Comparison of ENCODE assay signal across 8 cellular contexts in genomic region chr5:157857821-157858526, GRCh38. TPM values are rescaled to one million over a fixed set of nuclear protein-coding genes. Genes with fewer than 3 reads are reported as not detected.
DNase-seq lines count a peak whose midpoint lies in the region; ATAC-seq, FAIRE-seq and TF ChIP-seq lines count a peak whose summit lies in the region.

No MANE protein-coding gene starts in this region.

- H3K27ac ChIP-seq in SK-N-SH (ENCODE audit: low read depth in 2 of 2, low read length in 1 of 2) (peak overlapping the region; percentile 77 to 88; a peak in 3 of 4 replicates), endothelial cell of umbilical vein (ENCODE audit: insufficient read depth, low read depth, low read length) (peak overlapping the region; percentile 81)

- TF ChIP-seq POLR2A in endothelial cell of umbilical vein (IDR thresholded peaks at IDR 0.05; ENCODE audit: low read depth, low read length), result no peak

- H3K27ac Mint-ChIP-seq in naive B cell, result peak overlapping the region; percentile 93 to 99 (median 96)

- TSS peak; percentile 35 for BruUV-seq in endothelial cell of umbilical vein (replicated peaks; lab: Mats Ljungman, UMichigan)

- H3K9me1 ChIP-seq in endothelial cell of umbilical vein (replicated peaks; ENCODE audit: control insufficient read depth, extremely low read depth, insufficient read depth, low read length), result no peaks in the 10 kb centered on the region

- intact Hi-C loops in endothelial cell of umbilical vein (cut with micrococcal nuclease), result loop anchor here (2.0 to 10.0 kb wide), 3 partner anchors 31 to 473 kb away; no protein-coding TSS in a partner anchor

- peak overlapping the region; percentile 87; the same call in 1 of the 2 replicates for H2AFZ ChIP-seq in SK-N-SH (ENCODE audit: low read depth)
- H2AFZ ChIP-seq in endothelial cell of umbilical vein (ENCODE audit: low read depth, low read length), result peak overlapping the region; percentile 49

- no peaks in the 10 kb centered on the region for H3K9me3 Mint-ChIP-seq in naive B cell

- H4K20me1 ChIP-seq in SK-N-SH (ENCODE audit: insufficient read depth), result peaks cover 50% of the 10 kb centered on the region
- H4K20me1 ChIP-seq in endothelial cell of umbilical vein (replicated peaks; ENCODE audit: control insufficient read depth, extremely low read depth, insufficient read depth, low read length), result peaks cover 15% of the 10 kb centered on the region

- H3K4me3 Mint-ChIP-seq in naive B cell, result peak overlapping the region; percentile 90 to 99 (median 95)

- H3K9me3 ChIP-seq in SK-N-SH (no peaks in the 10 kb centered on the region), endothelial cell of umbilical vein (replicated peaks; ENCODE audit: control insufficient read depth, insufficient read depth, low read length) (no peaks in the 10 kb centered on the region)

- no peaks in the 10 kb centered on the region for H3F3A ChIP-seq in SK-N-SH (replicated peaks; ENCODE audit: insufficient read depth)

- no peaks in the 10 kb centered on the region for H3K36me3 Mint-ChIP-seq in naive B cell

- H3K9ac ChIP-seq in SK-N-SH, result peak overlapping the region; percentile 85
- H3K9ac ChIP-seq in endothelial cell of umbilical vein (replicated peaks; ENCODE audit: extremely low read depth, insufficient read depth, low read length), result peak overlapping the region; percentile 91

- CTCF ChIA-PET in SK-N-SH (lab: Yijun Ruan, JAX), result interaction anchor here (0.9 to 7.6 kb wide), 12 partner anchors 10 to 1275 kb away, joined by 3 to 81 read pairs (median 3); no protein-coding TSS in a partner anchor
- CTCF ChIA-PET in endothelial cell of umbilical vein (lab: Charles Lee), result interaction anchor here (0.7 to 4.1 kb wide), 8 partner anchors 9 to 1249 kb away, joined by 3 to 27 read pairs (median 4); no protein-coding TSS in a partner anchor

- no peaks in the 10 kb centered on the region for H3K9me2 ChIP-seq in SK-N-SH

- H3K4me1 Mint-ChIP-seq in naive B cell, result peaks cover 45 to 71% (median 51%) of the 10 kb centered on the region in 3 donors

- peak; percentile 8 for FAIRE-seq in endothelial cell of umbilical vein (lab: Jason Lieb, UNC)

- TF ChIP-seq CTCF in SK-N-SH (IDR thresholded peaks at IDR 0.05) (no peak), endothelial cell of umbilical vein (IDR thresholded peaks at IDR 0.05; ENCODE audit: extremely low read depth in 1 of 2, insufficient read depth in 1 of 2, low read depth in 1 of 2, low read length in 2 of 2) (no peak)

- no peaks in the 10 kb centered on the region for H3K27me3 Mint-ChIP-seq in naive B cell

- no peak for TF ChIP-seq RAD21 in SK-N-SH (IDR thresholded peaks at IDR 0.05; ENCODE audit: low read length)

- peaks cover 60% of the 10 kb centered on the region for H3K79me2 ChIP-seq in SK-N-SH (ENCODE audit: insufficient read depth)
- H3K79me2 ChIP-seq in endothelial cell of umbilical vein (ENCODE audit: control insufficient read depth, insufficient read depth, low read length), result peaks cover 60% of the 10 kb centered on the region

- H3K27me3 ChIP-seq in SK-N-SH (ENCODE audit: insufficient read depth) (no peaks in the 10 kb centered on the region), endothelial cell of umbilical vein (ENCODE audit: control insufficient read depth in 2 of 2, insufficient read depth in 2 of 2, low read length in 2 of 2) (no peaks in the 10 kb centered on the region)

- H3K4me3 ChIP-seq in SK-N-SH (ENCODE audit: low read depth in 2 of 2, low read length in 1 of 2) (peak overlapping the region; percentile 96 to 98), endothelial cell of umbilical vein (replicated peaks in 1 of 3; ENCODE audit: insufficient read depth in 1 of 3, low read depth in 1 of 3, low read length in 3 of 3) (peak overlapping the region; percentile 68 to 95 (median 93))

- ATAC-seq in naive B cell (ENCODE audit: low read depth in 2 of 2), result peak; percentile 17 to 29

- dilution Hi-C loops in endothelial cell of umbilical vein (cut with MboI; ENCODE audit: extremely low pct_ligation_motif_present, low sequenced_read_pairs), result no loop called here

- H3K4me1 ChIP-seq in SK-N-SH (ENCODE audit: control insufficient read depth in 1 of 2, insufficient read depth in 2 of 2, low read depth in 1 of 2, low read length in 1 of 2) (peaks cover 0 to 8% of the 10 kb centered on the region in 2 experiments; a peak in 2 of 4 replicates), endothelial cell of umbilical vein (ENCODE audit: control insufficient read depth, extremely low read depth, insufficient read depth, low read length) (peaks cover 14% of the 10 kb centered on the region)

- H3K4me2 ChIP-seq in SK-N-SH (peak overlapping the region; percentile 80), endothelial cell of umbilical vein (ENCODE audit: insufficient read depth, low read length) (peak overlapping the region; percentile 99)

- peak; percentile 41 for DNase-seq in stimulated activated CD4-positive, alpha-beta T cell treated with anti-CD3 and anti-CD28 coated beads, Interleukin-4, amount 100 ng/mL, for 24 hours
- no peak for DNase-seq in stimulated activated CD4-positive, alpha-beta T cell treated with anti-CD3 and anti-CD28 coated beads, Interleukin-4, amount 100 ng/mL, for 4 hours
- DNase-seq in SK-N-SH, result no peak
- DNase-seq in endothelial cell of umbilical vein (ENCODE audit: low read depth, low spot score), result peak; percentile 35
- DNase-seq in naive B cell, result peak; percentile 32
- no peak for DNase-seq in GM19238 (ENCODE audit: insufficient read length, low spot score)
- DNase-seq in NCI-H226, result no peak
- no peak for DNase-seq in cerebellar nuclear complex (lab: John Stamatoyannopoulos, UW)

- POLR2A ChIA-PET in SK-N-SH (lab: Yijun Ruan, JAX) (interaction anchor here (1.1 kb wide), 1 partner anchor 20 kb away, joined by 3 read pairs; no protein-coding TSS in a partner anchor), endothelial cell of umbilical vein (lab: Charles Lee) (interaction anchor here (0.6 kb wide), 1 partner anchor 74 kb away, joined by 4 read pairs; no protein-coding TSS in a partner anchor)

- 4% methylated on average over 5 of the region's 5 CpGs for WGBS in SK-N-SH (ENCODE audit: low lambda C conversion rate)

- H3K36me3 ChIP-seq in SK-N-SH (replicated peaks in 1 of 2; ENCODE audit: control insufficient read depth in 1 of 2, insufficient read depth in 2 of 2, low read length in 1 of 2), result peaks cover 0 to 3% of the 10 kb centered on the region in 2 experiments
- no peaks in the 10 kb centered on the region for H3K36me3 ChIP-seq in endothelial cell of umbilical vein (ENCODE audit: control insufficient read depth in 2 of 2, extremely low read depth in 1 of 2, insufficient read depth in 2 of 2, low read length in 2 of 2)

- no peak for TF ChIP-seq EP300 in SK-N-SH (IDR thresholded peaks at IDR 0.05; ENCODE audit: borderline replicate concordance in 1 of 2, low read depth in 1 of 2, low read length in 1 of 2)

TF ChIP-seq in endothelial cell of umbilical vein, 7 proteins besides CTCF, POLR2A, EP300 and RAD21:
- TF ChIP-seq EZH2 (IDR thresholded peaks at IDR 0.05; ENCODE audit: borderline replicate concordance, low read depth, low read length, severe bottlenecking), result no peak
- TF ChIP-seq JUN (IDR thresholded peaks at IDR 0.05; ENCODE audit: borderline replicate concordance, insufficient read depth, insufficient read length, low read depth), result no peak
- TF ChIP-seq FOS (IDR thresholded peaks at IDR 0.05; ENCODE audit: borderline replicate concordance, insufficient read depth, low read length), result no peak
- TF ChIP-seq POLR2AphosphoS5 (IDR thresholded peaks at IDR 0.05; ENCODE audit: insufficient read depth, low read depth, low read length), result no peak
- no peak for TF ChIP-seq GATA2 (IDR thresholded peaks at IDR 0.05; ENCODE audit: insufficient read depth, insufficient read length, low read depth, low read length)
- TF ChIP-seq MYC (IDR thresholded peaks at IDR 0.05; ENCODE audit: low read depth, low read length), result no peak
- TF ChIP-seq, protein P1, sequence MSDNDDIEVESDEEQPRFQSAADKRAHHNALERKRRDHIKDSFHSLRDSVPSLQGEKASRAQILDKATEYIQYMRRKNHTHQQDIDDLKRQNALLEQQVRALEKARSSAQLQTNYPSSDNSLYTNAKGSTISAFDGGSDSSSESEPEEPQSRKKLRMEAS (IDR thresholded peaks at IDR 0.05; ENCODE audit: insufficient read depth, insufficient read length), result no peak

RNA-seq across cellular contexts. Expression of gene CLINT1, which starts 1.0 kb away (rescaled TPM):
- polyA plus RNA-seq in SK-N-SH (2012; rRNA removed), result 65.4 and 105 TPM in 2 replicates
- 46.0 and 56.1 TPM in 2 replicates for polyA plus RNA-seq in SK-N-SH (2012; cell fraction: cytosol; rRNA removed)
- 136 and 198 TPM in 2 replicates for polyA plus RNA-seq in SK-N-SH (2012; cell fraction: nucleus; rRNA removed)
- total RNA-seq in endothelial cell of umbilical vein, result 76.6 and 79.6 TPM in 2 replicates
- polyA plus RNA-seq in endothelial cell of umbilical vein, result 152 and 158 TPM in 2 replicates
- 106 and 108 TPM in 2 replicates for polyA plus RNA-seq in endothelial cell of umbilical vein (2011; cell fraction: cytosol; rRNA removed)
- 214 and 224 TPM in 2 replicates for polyA plus RNA-seq in endothelial cell of umbilical vein (2011; cell fraction: nucleus; rRNA removed)
- polyA plus RNA-seq in endothelial cell of umbilical vein (2012), result 56.2 and 72.0 TPM in 2 replicates
- 298 and 328 TPM in 2 replicates for polyA minus RNA-seq in endothelial cell of umbilical vein
- 81.1 TPM for polyA minus RNA-seq in endothelial cell of umbilical vein (2011; cell fraction: cytosol; rRNA and poly(A)+ RNA removed)
- polyA minus RNA-seq in endothelial cell of umbilical vein (2011; cell fraction: nucleus; rRNA and poly(A)+ RNA removed), result 91.0 and 123 TPM in 2 replicates
- polyA plus RNA-seq in naive B cell (ENCODE audit: low read depth in 6 of 6), result 10 to 100 TPM; 54.7 to 93.6 (median 80.4) TPM

Comparison
In these comparisons a context has a peak if more than half of its experiments do, and no peak if none do; other contexts are left out.
1. DNase-seq: peak in stimulated activated CD4-positive, alpha-beta T cell treated with anti-CD3 and anti-CD28 coated beads, Interleukin-4, amount 100 ng/mL, for 24 hours (single experiment), endothelial cell of umbilical vein (single experiment) and naive B cell (single experiment); none in stimulated activated CD4-positive, alpha-beta T cell treated with anti-CD3 and anti-CD28 coated beads, Interleukin-4, amount 100 ng/mL, for 4 hours (0 of 2), SK-N-SH (single experiment), GM19238 (single experiment), NCI-H226 (single experiment) and cerebellar nuclear complex (0 of 2).